ENCODE assay signal across 10 cellular contexts in the genomic region with DNA sequence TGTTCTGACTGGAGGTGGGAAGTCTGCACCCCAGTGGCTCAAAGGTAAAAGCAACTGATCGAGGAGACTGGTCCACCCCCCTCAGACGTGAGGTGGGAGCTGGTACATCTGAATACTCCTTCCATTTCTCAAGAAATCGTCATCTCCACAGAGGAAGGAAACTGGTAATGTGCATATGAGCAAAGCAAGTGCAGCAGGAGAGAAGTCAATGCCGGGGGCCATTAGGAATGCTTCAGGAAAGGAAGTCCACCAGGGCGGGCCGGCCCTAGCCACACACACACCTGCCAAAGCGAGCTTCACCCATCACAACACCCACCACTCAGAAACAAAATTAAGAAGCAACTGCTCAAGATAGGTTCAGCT.
DNase-seq lines count a peak whose midpoint lies in the region; ATAC-seq and TF ChIP-seq lines count a peak whose summit lies in the region.
"Had no signal": no experiment of that assay in that cellular context is flagged by ENCODE, and none has a peak within 500 bp of the region (broad histone marks: within the 10 kb centered on the region; RNA-seq: fewer than 3 reads in every experiment).

No MANE protein-coding gene starts in this region.

- no peaks in the 10 kb centered on the region for H3K9me3 ChIP-seq in subcutaneous abdominal adipose tissue (ENCODE audit: control insufficient read depth in 5 of 5, low read length in 5 of 5)
- H3K9me3 ChIP-seq: HAP-1 had no signal

- peaks cover 28% of the 10 kb centered on the region; the same call in 1 of the 2 replicates for H3K79me2 ChIP-seq in KMS-11 (ENCODE audit: insufficient read depth, low read depth)

- peak overlapping the region; percentile 54; the same call in 1 of the 2 replicates for H3K4me2 ChIP-seq in KMS-11

- H3K9ac ChIP-seq in KMS-11: no peak overlapping the region
- peak overlapping the region in 4 of 5 donors; percentile 19 to 87 (median 55) for H3K9ac ChIP-seq in subcutaneous abdominal adipose tissue (ENCODE audit: low read length in 5 of 5)

- DNase-seq in T-helper 1 cell: no peak
- no peak for DNase-seq in effector memory CD8-positive, alpha-beta T cell
- DNase-seq in GM19240 (ENCODE audit: insufficient read length, low spot score): no peak
- DNase-seq in AG20443 (ENCODE audit: low spot score): no peak
- DNase-seq: activated effector memory CD4-positive, alpha-beta T cell treated with Interleukin-2 at 50 U/mL for 16 hours had no signal

- H3K27ac ChIP-seq in KMS-11 (0 out of 2 replicates have a peak overlapping the region, but pooled peaks have one; percentile 14), subcutaneous abdominal adipose tissue (ENCODE audit: low read depth, low read length) (peak overlapping the region; percentile 98)

- H3K27me3 ChIP-seq in KMS-11 (ENCODE audit: insufficient read depth, low read depth) (no peaks in the 10 kb centered on the region), subcutaneous abdominal adipose tissue (ENCODE audit: control insufficient read depth in 5 of 5, insufficient read depth in 4 of 5, low read length in 5 of 5) (no peaks in the 10 kb centered on the region)

- H3K36me3 ChIP-seq in KMS-11 (ENCODE audit: insufficient read depth) (no peaks in the 10 kb centered on the region), subcutaneous abdominal adipose tissue (ENCODE audit: control insufficient read depth in 5 of 5, insufficient read depth in 5 of 5, low read length in 5 of 5) (no peaks in the 10 kb centered on the region)
- H3K36me3 ChIP-seq: HAP-1 had no signal

- H3K4me1 Mint-ChIP-seq in T-helper 1 cell treated with Interleukin-12 subunit alpha and Interleukin-12 subunit beta and Interleukin-4 antibody, amounts not matched to agents 30 μg/mL and 1 μg/mL, for 36 hours (ENCODE audit: low read depth): peaks cover 59% of the 10 kb centered on the region
- peaks cover 14 to 37% of the 10 kb centered on the region in 2 donors for H3K4me1 Mint-ChIP-seq in effector memory CD8-positive, alpha-beta T cell (ENCODE audit: low read depth in 2 of 2)

- peaks cover 67% of the 10 kb centered on the region for H3K4me1 ChIP-seq in KMS-11 (ENCODE audit: low read depth, poor library complexity, severe bottlenecking)
- peaks cover 30 to 100% (median 95%) of the 10 kb centered on the region in 5 donors for H3K4me1 ChIP-seq in subcutaneous abdominal adipose tissue (ENCODE audit: control insufficient read depth in 5 of 5, insufficient read depth in 5 of 5, low read length in 5 of 5)

- no peaks in the 10 kb centered on the region for H3K27me3 Mint-ChIP-seq in T-helper 1 cell treated with Interleukin-12 subunit alpha and Interleukin-12 subunit beta and Interleukin-4 antibody, amounts not matched to agents 30 μg/mL and 1 μg/mL, for 36 hours (ENCODE audit: low read depth)
- H3K27me3 Mint-ChIP-seq in effector memory CD8-positive, alpha-beta T cell: no peaks in the 10 kb centered on the region

- peak overlapping the region; percentile 92 for H3K27ac Mint-ChIP-seq in T-helper 1 cell treated with Interleukin-12 subunit alpha and Interleukin-12 subunit beta and Interleukin-4 antibody, amounts not matched to agents 30 μg/mL and 1 μg/mL, for 36 hours
- peak overlapping the region; percentile 96 to 97 for H3K27ac Mint-ChIP-seq in effector memory CD8-positive, alpha-beta T cell

- H3K36me3 Mint-ChIP-seq in T-helper 1 cell treated with Interleukin-12 subunit alpha and Interleukin-12 subunit beta and Interleukin-4 antibody, amounts not matched to agents 30 μg/mL and 1 μg/mL, for 36 hours (ENCODE audit: low read depth): peaks cover 20% of the 10 kb centered on the region
- peaks cover 7% of the 10 kb centered on the region for H3K36me3 Mint-ChIP-seq in effector memory CD8-positive, alpha-beta T cell (ENCODE audit: insufficient read depth)

- no peaks in the 10 kb centered on the region for H3K9me3 Mint-ChIP-seq in T-helper 1 cell treated with Interleukin-12 subunit alpha and Interleukin-12 subunit beta and Interleukin-4 antibody, amounts not matched to agents 30 μg/mL and 1 μg/mL, for 36 hours
- no peaks in the 10 kb centered on the region for H3K9me3 Mint-ChIP-seq in effector memory CD8-positive, alpha-beta T cell

- peak overlapping the region; percentile 78 for H3K4me3 Mint-ChIP-seq in T-helper 1 cell treated with Interleukin-12 subunit alpha and Interleukin-12 subunit beta and Interleukin-4 antibody, amounts not matched to agents 30 μg/mL and 1 μg/mL, for 36 hours
- H3K4me3 Mint-ChIP-seq in effector memory CD8-positive, alpha-beta T cell: no peak overlapping the region

- H3K4me3 ChIP-seq in KMS-11 (IDR thresholded peaks at IDR 0.05; ENCODE audit: insufficient read depth, low read depth, low read length) (no peak overlapping the region), subcutaneous abdominal adipose tissue (ENCODE audit: low read depth in 1 of 5, low read length in 5 of 5) (peak overlapping the region in 3 of 5 donors; percentile 12 to 34 (median 29))
- H3K4me3 ChIP-seq: HAP-1 had no signal

- ATAC-seq in effector memory CD8-positive, alpha-beta T cell (replicated peaks): peak; percentile 31
- ATAC-seq in GM19328 (IDR thresholded peaks at IDR 0.05; ENCODE audit: unreplicated experiment): no peak

- H2AFZ ChIP-seq in KMS-11 (ENCODE audit: low read depth): no peak overlapping the region

- no peak for TF ChIP-seq CTCF in KMS-11 (conservative IDR thresholded peaks at IDR 0.05; ENCODE audit: low read depth, low read length)

- H4K20me1 ChIP-seq in KMS-11 (ENCODE audit: insufficient read depth): no peaks in the 10 kb centered on the region
